Comparison of ENCODE assay signal across 21 cellular contexts in genomic region chr7:31794851-31795250, GRCh38.
DNase-seq lines count a peak whose midpoint lies in the region; ATAC-seq, FAIRE-seq and TF ChIP-seq lines count a peak whose summit lies in the region.
"Had no signal": no experiment of that assay in that cellular context is flagged by ENCODE, and none has a peak within 500 bp of the region (broad histone marks: within the 10 kb centered on the region; RNA-seq: fewer than 3 reads in every experiment).

No MANE protein-coding gene starts in this region.

- H3K4me3 ChIP-seq in GM23248, result no peak overlapping the region
- H3K4me3 ChIP-seq in adipocyte (ENCODE audit: low read length), result no peak overlapping the region
- no peak overlapping the region for H3K4me3 ChIP-seq in suprapubic skin
- H3K4me3 ChIP-seq: A549, HAP-1 had no signal

- H3K9me3 Mint-ChIP-seq in activated T-cell treated with anti-CD3 and anti-CD28 coated beads, Interleukin-2, amount 50 U/mL, for 72 hours, result peaks cover 1 to 4% of the 10 kb centered on the region in 2 donors

- H3K36me3 Mint-ChIP-seq in activated T-cell treated with anti-CD3 and anti-CD28 coated beads, Interleukin-2, amount 50 U/mL, for 72 hours (ENCODE audit: insufficient read depth in 2 of 2), result no peaks in the 10 kb centered on the region

- H3K4me3 Mint-ChIP-seq in activated T-cell treated with anti-CD3 and anti-CD28 coated beads, Interleukin-2, amount 50 U/mL, for 72 hours, result no peak overlapping the region
- H3K4me3 Mint-ChIP-seq: CD4-positive, alpha-beta T cell had no signal

- H3K4me1 Mint-ChIP-seq in activated T-cell treated with anti-CD3 and anti-CD28 coated beads, Interleukin-2, amount 50 U/mL, for 72 hours (ENCODE audit: low read depth), result no peaks in the 10 kb centered on the region

- H3K9ac ChIP-seq in GM23248 (no peak overlapping the region), adipocyte (ENCODE audit: low read length) (no peak overlapping the region)

- H3K27me3 ChIP-seq in GM23248 (replicated peaks; ENCODE audit: insufficient read depth) (no peaks in the 10 kb centered on the region), adipocyte (replicated peaks; ENCODE audit: control insufficient read depth, insufficient read depth, low read length) (no peaks in the 10 kb centered on the region), suprapubic skin (no peaks in the 10 kb centered on the region)

- DNase-seq in D721Med (ENCODE audit: insufficient read length, low spot score), result no peak
- DNase-seq in GM23248, result peak; percentile 30
- DNase-seq in adipocyte (ENCODE audit: low read depth), result peak; percentile 63
- peak; percentile 50 for DNase-seq in foreskin melanocyte
- DNase-seq in effector CD8-positive, alpha-beta T cell (lab: John Stamatoyannopoulos, UW), result no peak
- DNase-seq in activated T-cell treated with anti-CD3 and anti-CD28 coated beads, Interleukin-2, amount 50 U/mL, for 72 hours, result no peak
- no peak for DNase-seq in NCI-H2227 (lab: John Stamatoyannopoulos, UW; ENCODE audit: unreplicated experiment)
- DNase-seq in suprapubic skin (ENCODE audit: low spot score in 2 of 2), result no peak
- DNase-seq: AML-193; Caco-2; CD4-positive, alpha-beta T cell; DMS153; DMS79 had no signal

- H3K36me3 ChIP-seq in GM23248 (ENCODE audit: low read depth), result no peaks in the 10 kb centered on the region
- H3K36me3 ChIP-seq in adipocyte (ENCODE audit: control insufficient read depth, insufficient read depth, low read length, severe bottlenecking), result peaks cover 2% of the 10 kb centered on the region
- H3K36me3 ChIP-seq in suprapubic skin, result no peaks in the 10 kb centered on the region
- H3K36me3 ChIP-seq: HAP-1 had no signal

- H3K4me1 ChIP-seq in GM23248 (ENCODE audit: insufficient read depth), result peaks cover 9% of the 10 kb centered on the region; the same call in 1 of the 2 replicates
- H3K4me1 ChIP-seq in adipocyte (ENCODE audit: control insufficient read depth, insufficient read depth, low read length), result peaks cover 10% of the 10 kb centered on the region
- no peaks in the 10 kb centered on the region for H3K4me1 ChIP-seq in suprapubic skin
- H3K4me1 ChIP-seq: A549, Caco-2, HAP-1 had no signal

- H3K9me3 ChIP-seq in GM23248 (ENCODE audit: low read depth), result no peaks in the 10 kb centered on the region
- H3K9me3 ChIP-seq in adipocyte (ENCODE audit: control insufficient read depth, low read length), result no peaks in the 10 kb centered on the region
- H3K9me3 ChIP-seq in suprapubic skin, result no peaks in the 10 kb centered on the region
- H3K9me3 ChIP-seq: A549, Caco-2, HAP-1 had no signal

- no peak overlapping the region for H2AFZ ChIP-seq in GM23248

- no peak for TF ChIP-seq POLR2A in suprapubic skin (IDR thresholded peaks at IDR 0.05)

- FAIRE-seq in D721Med (lab: Jason Lieb, UNC), result peak; percentile 46
- FAIRE-seq: A549, G401.6, GM12891, GM19239 had no signal

- H4K20me1 ChIP-seq in GM23248 (ENCODE audit: insufficient read depth), result no peaks in the 10 kb centered on the region

- in situ Hi-C loops in GM23248 (cut with MboI), result no loop called here

- no peaks in the 10 kb centered on the region for H3K79me2 ChIP-seq in GM23248 (ENCODE audit: insufficient read depth)

- 0 out of 2 replicates have a peak, but pooled peaks cover 4% of the 10 kb centered on the region for H3K9me2 ChIP-seq in GM23248 (ENCODE audit: insufficient read depth)

- H3K27ac ChIP-seq in GM23248 (no peak overlapping the region), suprapubic skin (no peak overlapping the region)
- H3K27ac ChIP-seq: 22Rv1, A549, C4-2B, HL-60 had no signal

- TF ChIP-seq CTCF in D721Med (IDR thresholded peaks at IDR 0.05; ENCODE audit: insufficient read depth, missing control alignments) (no peak), suprapubic skin (IDR thresholded peaks at IDR 0.05) (no peak)

- no peak for TF ChIP-seq EP300 in suprapubic skin (IDR thresholded peaks at IDR 0.05)

- H3F3A ChIP-seq in GM23248 (ENCODE audit: insufficient read depth), result peaks cover 2% of the 10 kb centered on the region; the same call in 1 of the 2 replicates

- H3K27ac Mint-ChIP-seq in activated T-cell treated with anti-CD3 and anti-CD28 coated beads, Interleukin-2, amount 50 U/mL, for 72 hours, result no peak overlapping the region
- H3K27ac Mint-ChIP-seq: CD4-positive, alpha-beta T cell had no signal

- ATAC-seq in activated T-cell treated with anti-CD3 and anti-CD28 coated beads, Interleukin-2, amount 50 U/mL, for 72 hours (replicated peaks in 1 of 2), result no peak
- ATAC-seq: A549 had no signal

- WGBS in GM23248 (ENCODE audit: low coverage in 1 of 2, low lambda C conversion rate in 2 of 2, missing lambda C conversion rate in 2 of 2), 2 experiments, result 32 to 46% methylated on average over 2 of the region's 2 CpGs
- 78% methylated on average over 2 of the region's 2 CpGs for WGBS in suprapubic skin

- H3K27me3 Mint-ChIP-seq in activated T-cell treated with anti-CD3 and anti-CD28 coated beads, Interleukin-2, amount 50 U/mL, for 72 hours (ENCODE audit: low read depth), result no peaks in the 10 kb centered on the region
- H3K27me3 Mint-ChIP-seq: CD4-positive, alpha-beta T cell had no signal

- no peak overlapping the region for H3K4me2 ChIP-seq in GM23248 (ENCODE audit: unreplicated experiment)
- H3K4me2 ChIP-seq: A549 had no signal

Comparison
In these comparisons a context has a peak if more than half of its experiments do, and no peak if none do; other contexts are left out.
1. DNase-seq: peak in GM23248 (single experiment), adipocyte (single experiment) and foreskin melanocyte (single experiment); none in D721Med (single experiment), effector CD8-positive, alpha-beta T cell (single experiment), activated T-cell treated with anti-CD3 and anti-CD28 coated beads, Interleukin-2, amount 50 U/mL, for 72 hours (0 of 2), NCI-H2227 (single experiment) and suprapubic skin (0 of 2).